2 cellular contexts compared by ENCODE assay signal in genomic region chr9:129182625-129183494, GRCh38.
TF ChIP-seq lines count a peak whose summit lies in the region.

No MANE protein-coding gene starts in this region.

TF ChIP-seq in GM12878, 131 proteins besides CTCF, POLR2A, EP300 and RAD21 (continued from another document):
- TF ChIP-seq NKRF (conservative IDR thresholded peaks at IDR 0.05) = no peak

TF ChIP-seq in liver, 16 proteins besides CTCF, POLR2A, EP300 and RAD21 (continued from another document):
- no peak for TF ChIP-seq ZBTB33 (IDR thresholded peaks at IDR 0.05)
